In genomic region chr12:111405856-111406473, GRCh38 we compare ENCODE assay signal across 8 cellular contexts. TPM values are rescaled to one million over a fixed set of nuclear protein-coding genes. Genes with fewer than 3 reads are reported as not detected.
DNase-seq lines count a peak whose midpoint lies in the region; ATAC-seq and TF ChIP-seq lines count a peak whose summit lies in the region.

SH2B3 (plus strand) TSS chr12:111405923; CDS start chr12:111418146, 12,223 bp downstream.

- no peaks in the 10 kb centered on the region for H3K27me3 ChIP-seq in ACC112 (ENCODE audit: insufficient read depth, low read length)

- POLR2A ChIA-PET in activated CD8-positive, alpha-beta T cell treated with anti-CD3 and anti-CD28 coated beads, Interleukin-2, amount 10 ng/mL, durations not matched to agents 7 days and 5 days (lab: Charles Lee) = interaction anchor here (1.0 to 3.6 kb wide), 6 partner anchors 19 to 39 kb away, joined by 3 to 21 read pairs (median 6); no protein-coding TSS in a partner anchor

- H3K4me3 ChIP-seq in ACC112 (ENCODE audit: low read depth, low read length) (peak within 1 kb of the TSS; percentile 96), epithelial cell of proximal tubule (ENCODE audit: low read depth, low read length) (peak within 1 kb of the TSS; percentile 86)

- H3K4me1 Mint-ChIP-seq in activated CD8-positive, alpha-beta T cell treated with anti-CD3 and anti-CD28 coated beads, Interleukin-2, amount 10 ng/mL, durations not matched to agents 7 days and 5 days (ENCODE audit: low read depth) = peaks cover 56% of the 10 kb centered on the region
- H3K4me1 Mint-ChIP-seq in neural crest cell = peaks cover 46% of the 10 kb centered on the region

- peak within 1 kb of the TSS; percentile 94 for H3K27ac Mint-ChIP-seq in activated CD8-positive, alpha-beta T cell treated with anti-CD3 and anti-CD28 coated beads, Interleukin-2, amount 10 ng/mL, durations not matched to agents 7 days and 5 days
- peak within 1 kb of the TSS; percentile 89 for H3K27ac Mint-ChIP-seq in neural crest cell (ENCODE audit: unreplicated experiment)

- TF ChIP-seq CTCF in epithelial cell of proximal tubule (conservative IDR thresholded peaks at IDR 0.05; ENCODE audit: low read depth, low read length) (no peak), neural crest cell (conservative IDR thresholded peaks at IDR 0.05) (no peak)

- H3K27me3 Mint-ChIP-seq in activated CD8-positive, alpha-beta T cell treated with anti-CD3 and anti-CD28 coated beads, Interleukin-2, amount 10 ng/mL, durations not matched to agents 7 days and 5 days (ENCODE audit: low read depth) = no peaks in the 10 kb centered on the region
- peaks cover 13% of the 10 kb centered on the region for H3K27me3 Mint-ChIP-seq in neural crest cell (ENCODE audit: low read depth)

- H3K9me3 Mint-ChIP-seq in activated CD8-positive, alpha-beta T cell treated with anti-CD3 and anti-CD28 coated beads, Interleukin-2, amount 10 ng/mL, durations not matched to agents 7 days and 5 days (ENCODE audit: insufficient read depth) = no peaks in the 10 kb centered on the region
- H3K9me3 Mint-ChIP-seq in neural crest cell = no peaks in the 10 kb centered on the region

- H3K27ac ChIP-seq in ACC112 (ENCODE audit: low read depth, low read length) = peak within 1 kb of the TSS; percentile 97

- CTCF ChIA-PET in activated CD8-positive, alpha-beta T cell treated with anti-CD3 and anti-CD28 coated beads, Interleukin-2, amount 10 ng/mL, durations not matched to agents 7 days and 5 days (lab: Charles Lee) = interaction anchor here (1.4 to 24.7 kb wide), 3 partner anchors 9 to 45 kb away, joined by 4 to 1088 read pairs (median 26); no protein-coding TSS in a partner anchor

- peaks cover 11% of the 10 kb centered on the region; the same call in 1 of the 2 replicates for H3K36me3 ChIP-seq in ACC112 (ENCODE audit: insufficient read depth, low read length)

- peak; percentile 42 for ATAC-seq in activated CD8-positive, alpha-beta T cell treated with anti-CD3 and anti-CD28 coated beads, Interleukin-2, amount 10 ng/mL, durations not matched to agents 7 days and 5 days

- peak within 1 kb of the TSS; percentile 89 for H3K4me3 Mint-ChIP-seq in activated CD8-positive, alpha-beta T cell treated with anti-CD3 and anti-CD28 coated beads, Interleukin-2, amount 10 ng/mL, durations not matched to agents 7 days and 5 days
- H3K4me3 Mint-ChIP-seq in neural crest cell = peak within 1 kb of the TSS; percentile 90

- DNase-seq in GM19238 (ENCODE audit: insufficient read length, low spot score) = peak; percentile 53
- DNase-seq in HuH-7.5 (ENCODE audit: low spot score) = peak; percentile 71
- peak; percentile 88 for DNase-seq in activated CD8-positive, alpha-beta T cell treated with anti-CD3 and anti-CD28 coated beads, Interleukin-2, amount 10 ng/mL, durations not matched to agents 7 days and 5 days
- DNase-seq in epithelial cell of proximal tubule (ENCODE audit: low read depth) = no peak
- DNase-seq in neural crest cell (ENCODE audit: low read depth, low spot score) = no peak
- DNase-seq in LoVo (ENCODE audit: low spot score) = no peak
- DNase-seq in GOT3 (lab: John Stamatoyannopoulos, UW) = no peak

- peaks cover 29% of the 10 kb centered on the region for H3K36me3 Mint-ChIP-seq in activated CD8-positive, alpha-beta T cell treated with anti-CD3 and anti-CD28 coated beads, Interleukin-2, amount 10 ng/mL, durations not matched to agents 7 days and 5 days (ENCODE audit: low read depth)
- H3K36me3 Mint-ChIP-seq in neural crest cell (ENCODE audit: low read depth) = no peaks in the 10 kb centered on the region

- H3K79me2 ChIP-seq in ACC112 (ENCODE audit: control insufficient read depth, insufficient read depth, low read length, unreplicated experiment) = peaks cover 50% of the 10 kb centered on the region

- H2AFZ ChIP-seq in ACC112 (ENCODE audit: low read length, unreplicated experiment) = peak within 1 kb of the TSS; percentile 40

- H3K4me1 ChIP-seq in ACC112 (ENCODE audit: control insufficient read depth, insufficient read depth, low read length, unreplicated experiment) = peaks cover 46% of the 10 kb centered on the region

RNA-seq across cellular contexts. Expression of gene SH2B3, which starts in this region (rescaled TPM):
- total RNA-seq in activated CD8-positive, alpha-beta T cell treated with anti-CD3 and anti-CD28 coated beads, Interleukin-2, amount 10 ng/mL, durations not matched to agents 7 days and 5 days = 10 to 100 TPM; 49.9 to 50.9 TPM
- total RNA-seq in epithelial cell of proximal tubule = 34.0 and 59.6 TPM in 2 replicates
- 11.3 and 11.8 TPM in 2 replicates for total RNA-seq in neural crest cell

Comparison
In these comparisons a context has a peak if more than half of its experiments do, and no peak if none do; other contexts are left out.
1. DNase-seq: peak in GM19238 (single experiment), HuH-7.5 (single experiment) and activated CD8-positive, alpha-beta T cell treated with anti-CD3 and anti-CD28 coated beads, Interleukin-2, amount 10 ng/mL, durations not matched to agents 7 days and 5 days (single experiment); none in epithelial cell of proximal tubule (single experiment), neural crest cell (single experiment), LoVo (single experiment) and GOT3 (single experiment).